Comparison of ENCODE assay signal across 1 cellular context in the genomic region with DNA sequence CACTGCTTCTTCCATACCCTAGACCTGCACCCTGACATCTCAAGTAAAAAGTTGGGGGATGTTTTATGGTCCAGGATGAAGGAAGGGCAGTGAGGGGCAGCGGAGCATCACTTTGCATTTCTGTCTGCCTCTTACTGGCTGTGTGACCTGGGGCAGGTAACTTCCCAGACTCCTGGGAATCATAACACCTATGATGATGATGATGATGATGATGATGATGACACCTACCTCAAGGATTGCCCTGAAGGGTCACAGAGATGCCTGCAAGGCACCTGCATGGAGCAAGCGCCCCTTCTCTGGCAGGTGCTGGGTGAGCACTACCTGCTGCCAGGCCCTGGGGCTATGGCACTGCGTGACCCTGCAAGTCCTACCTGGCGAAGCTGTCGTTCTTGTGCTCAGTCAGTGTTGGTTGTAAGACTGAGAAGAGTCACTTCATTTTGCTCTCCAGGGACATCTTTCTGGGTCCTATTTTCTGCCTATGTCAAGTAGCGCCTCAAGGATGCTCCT.
A peak's percentile ranks its signal among the peaks of the same experiment; 100 is the strongest.
TF ChIP-seq lines count a peak whose summit lies in the region.

No MANE protein-coding gene starts in this region.

TF ChIP-seq in HepG2, 621 proteins besides CTCF, POLR2A, EP300 and RAD21:
- TF ChIP-seq SETDB1 (CRISPR knock-in tag; IDR thresholded peaks at IDR 0.05; ENCODE audit: borderline replicate concordance) (no peak), CREB1 (IDR thresholded peaks at IDR 0.05) (peak; percentile 84), CREB1 (CRISPR knock-in tag; IDR thresholded peaks at IDR 0.05) (no peak)
